25 cellular contexts compared by ENCODE assay signal in the genomic region with DNA sequence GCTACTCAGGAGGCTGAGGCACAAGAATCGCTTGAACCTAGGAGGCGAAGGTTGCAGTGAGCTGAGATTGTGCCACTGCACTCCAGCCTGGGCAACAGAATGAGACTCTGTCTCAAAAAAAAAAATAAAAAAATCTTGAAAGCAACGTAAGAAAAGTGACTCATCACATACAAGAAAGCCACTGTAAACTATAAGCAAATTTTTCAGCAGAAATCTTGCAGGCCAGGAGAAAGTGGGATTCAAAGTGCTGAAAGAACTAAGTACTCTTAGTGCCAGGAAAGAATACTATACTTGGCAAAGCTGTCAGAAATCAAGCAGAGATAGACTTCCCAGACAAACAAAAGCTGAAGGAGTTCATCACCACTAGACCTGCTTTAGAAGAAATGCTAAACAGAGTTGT.
"Had no signal": no experiment of that assay in that cellular context is flagged by ENCODE, and none has a peak within 500 bp of the region (broad histone marks: within the 10 kb centered on the region; RNA-seq: fewer than 3 reads in every experiment).

No MANE protein-coding gene starts in this region.

- H3K4me2 ChIP-seq: neural progenitor cell had no signal

- H3K36me3 ChIP-seq: left ventricle myocardium inferior, neural progenitor cell, tibial artery had no signal

- H3K27ac ChIP-seq: left ventricle myocardium inferior, neural progenitor cell, tibial artery had no signal

- H3K27me3 ChIP-seq: neural progenitor cell, tibial artery had no signal

- FAIRE-seq: colon, endothelial cell of umbilical vein, frontal cortex, small intestine had no signal

- DNase-seq: activated B cell treated with CpG ODN at 0.5 μM for 24 hours; activated CD4-positive, alpha-beta memory T cell treated with anti-CD3 and anti-CD28 coated beads for 36 hours; activated CD4-positive, alpha-beta T cell treated with anti-CD3 and anti-CD28 coated beads for 4 hours; activated effector memory CD4-positive, alpha-beta T cell treated with anti-CD3 and anti-CD28 coated beads, Interleukin-2, amount 50 U/mL, for 16 hours; activated naive CD4-positive, alpha-beta T cell treated with anti-CD3 and anti-CD28 coated beads, Interleukin-2, amount 10 ng/mL, durations not matched to agents 7 days and 5 days; activated T-cell treated with anti-CD3 and anti-CD28 coated beads for 4 hours; anterior cingulate cortex; central memory CD4-positive, alpha-beta T cell; effector memory CD8-positive, alpha-beta T cell; glutamatergic neuron; hippocampal formation; left ventricle myocardium inferior; naive thymus-derived CD8-positive, alpha-beta T cell; small intestine; stimulated activated CD4-positive, alpha-beta T cell treated with anti-CD3 and anti-CD28 coated beads, Interleukin-2, amount 100 ng/mL, for 24 hours; stimulated activated naive CD8-positive, alpha-beta T cell treated with anti-CD3 and anti-CD28 coated beads, Interleukin-15, amount 100 ng/mL, for 72 hours; T1000; tibial artery had no signal

- H2AFZ ChIP-seq: neural progenitor cell had no signal

- H3K4me3 ChIP-seq: left ventricle myocardium inferior, neural progenitor cell, tibial artery had no signal

- ATAC-seq: effector memory CD8-positive, alpha-beta T cell; esophagus mucosa; naive thymus-derived CD8-positive, alpha-beta T cell; sciatic nerve; stimulated activated effector memory CD8-positive, alpha-beta T cell treated with anti-CD3 and anti-CD28 coated beads, Interleukin-12 subunit alpha, Interleukin-12 subunit beta, amount 100 ng/mL, for 72 hours; stimulated activated naive CD8-positive, alpha-beta T cell treated with anti-CD3 and anti-CD28 coated beads, Interleukin-15, amount 100 ng/mL, for 72 hours had no signal

- H3K4me1 ChIP-seq: neural progenitor cell, tibial artery had no signal

- H3K9me3 ChIP-seq: tibial artery had no signal

- H3K9ac ChIP-seq: neural progenitor cell had no signal
